Comparison of ENCODE assay signal across 18 cellular contexts in genomic region chr5:35337332-35338168, GRCh38.
DNase-seq lines count a peak whose midpoint lies in the region; ATAC-seq and TF ChIP-seq lines count a peak whose summit lies in the region.
"Had no signal": no experiment of that assay in that cellular context is flagged by ENCODE, and none has a peak within 500 bp of the region (broad histone marks: within the 10 kb centered on the region; RNA-seq: fewer than 3 reads in every experiment).

No MANE protein-coding gene starts in this region.

- H3K27ac ChIP-seq in OCI-LY7 (ENCODE audit: low read depth, low read length, poor library complexity, severe bottlenecking) = no peak overlapping the region
- H3K27ac ChIP-seq: 22Rv1, C4-2B, KMS-11, PC-9 had no signal

- no peak overlapping the region for H3K4me2 ChIP-seq in OCI-LY7 (ENCODE audit: low read length)
- H3K4me2 ChIP-seq: KMS-11, PC-9 had no signal

- no peak overlapping the region for H3K9ac ChIP-seq in NT2/D1 (ENCODE audit: insufficient read length, low read depth)
- H3K9ac ChIP-seq: KMS-11 had no signal

- H2AFZ ChIP-seq in OCI-LY7 (ENCODE audit: low read length) = no peak overlapping the region
- H2AFZ ChIP-seq: PC-9 had no signal

- H3K27ac Mint-ChIP-seq in mesothelial cell of epicardium = peak overlapping the region; percentile 71

- TF ChIP-seq CTCF in mesothelial cell of epicardium (IDR thresholded peaks at IDR 0.05; ENCODE audit: unreplicated experiment) (no peak), OCI-LY7 (conservative IDR thresholded peaks at IDR 0.05; ENCODE audit: low read length) (no peak)

- peaks cover 5% of the 10 kb centered on the region for H3K9me3 Mint-ChIP-seq in mesothelial cell of epicardium

- ATAC-seq in GM21447 (IDR thresholded peaks at IDR 0.05; ENCODE audit: unreplicated experiment) (no peak), GM19328 (IDR thresholded peaks at IDR 0.05; ENCODE audit: unreplicated experiment) (no peak), GM19463 (IDR thresholded peaks at IDR 0.05; ENCODE audit: unreplicated experiment) (no peak)

- no peak overlapping the region for H3K4me3 ChIP-seq in NT2/D1 (ENCODE audit: insufficient read length, low read depth)
- H3K4me3 ChIP-seq in OCI-LY7 (ENCODE audit: low read depth, low read length, poor library complexity, severe bottlenecking) = no peak overlapping the region
- H3K4me3 ChIP-seq: PC-9 had no signal

- intact Hi-C loops in OCI-LY7 (cut with micrococcal nuclease; ENCODE audit: unreplicated experiment) = no loop called here

- H3K4me1 ChIP-seq in NT2/D1 (ENCODE audit: insufficient read depth, insufficient read length) (no peaks in the 10 kb centered on the region), OCI-LY7 (ENCODE audit: insufficient read depth, low read length, poor library complexity, severe bottlenecking) (no peaks in the 10 kb centered on the region)

- no peaks in the 10 kb centered on the region for H4K20me1 ChIP-seq in OCI-LY7 (ENCODE audit: insufficient read depth, low read length)

- DNase-seq in ELF-1 (ENCODE audit: low read depth, low spot score) (peak; percentile 53), NT2/D1 (ENCODE audit: low read depth, low spot score) (peak; percentile 62), iPS DF 19.7 (ENCODE audit: low read depth, low spot score) (peak; percentile 63), mesothelial cell of epicardium (ENCODE audit: low spot score in 2 of 2, unreplicated experiment in 2 of 2) (no peak), OCI-LY7 (ENCODE audit: low spot score) (no peak)
- DNase-seq: AML-193, DMS79, NCI-H1417, NCI-H187 treated with DMSO at 0.1 percent for 48 hours, NCI-H226, NCI-H524 treated with DMSO at 0.1 percent for 48 hours had no signal

- BruUV-seq in OCI-LY7 (replicated peaks; lab: Mats Ljungman, UMichigan) = no TSS peak

- H3K36me3 Mint-ChIP-seq in mesothelial cell of epicardium = peaks cover 2% of the 10 kb centered on the region

- H3K4me3 Mint-ChIP-seq in mesothelial cell of epicardium = no peak overlapping the region

- peaks cover 16% of the 10 kb centered on the region for H3K9me3 ChIP-seq in NT2/D1 (ENCODE audit: insufficient read depth, low read length)
- H3K9me3 ChIP-seq in OCI-LY7 (ENCODE audit: low read length) = no peaks in the 10 kb centered on the region

- no peaks in the 10 kb centered on the region for H3K27me3 Mint-ChIP-seq in mesothelial cell of epicardium (ENCODE audit: low read depth)

- H3K27me3 ChIP-seq in NT2/D1 (ENCODE audit: insufficient read depth, insufficient read length) = no peaks in the 10 kb centered on the region

- CTCF ChIA-PET in OCI-LY7 (lab: Charles Lee; ENCODE audit: unreplicated experiment) = interaction anchor here (0.6 kb wide), 1 partner anchor 307 kb away, joined by 3 read pairs; no protein-coding TSS in a partner anchor

- POLR2A ChIA-PET in OCI-LY7 (lab: Charles Lee) = interaction anchor here (0.6 to 0.7 kb wide), 2 partner anchors 10 to 40 kb away, joined by 3 read pairs; no protein-coding TSS in a partner anchor

- H3K4me1 Mint-ChIP-seq in mesothelial cell of epicardium = peaks cover 11% of the 10 kb centered on the region

- H3K79me2 ChIP-seq in OCI-LY7 (ENCODE audit: insufficient read depth, low read depth, low read length) = no peaks in the 10 kb centered on the region

- H3K36me3 ChIP-seq in NT2/D1 (ENCODE audit: insufficient read depth, insufficient read length, low read length) (no peaks in the 10 kb centered on the region), OCI-LY7 (ENCODE audit: insufficient read depth, low read length) (no peaks in the 10 kb centered on the region)

- H3K9me2 ChIP-seq in OCI-LY7 (ENCODE audit: insufficient read depth, low read length) = no peaks in the 10 kb centered on the region

Comparison
In these comparisons a context has a peak if more than half of its experiments do, and no peak if none do; other contexts are left out.
1. DNase-seq: peak in ELF-1 (single experiment), NT2/D1 (single experiment) and iPS DF 19.7 (single experiment); none in mesothelial cell of epicardium (0 of 2) and OCI-LY7 (single experiment).